In the genomic region with DNA sequence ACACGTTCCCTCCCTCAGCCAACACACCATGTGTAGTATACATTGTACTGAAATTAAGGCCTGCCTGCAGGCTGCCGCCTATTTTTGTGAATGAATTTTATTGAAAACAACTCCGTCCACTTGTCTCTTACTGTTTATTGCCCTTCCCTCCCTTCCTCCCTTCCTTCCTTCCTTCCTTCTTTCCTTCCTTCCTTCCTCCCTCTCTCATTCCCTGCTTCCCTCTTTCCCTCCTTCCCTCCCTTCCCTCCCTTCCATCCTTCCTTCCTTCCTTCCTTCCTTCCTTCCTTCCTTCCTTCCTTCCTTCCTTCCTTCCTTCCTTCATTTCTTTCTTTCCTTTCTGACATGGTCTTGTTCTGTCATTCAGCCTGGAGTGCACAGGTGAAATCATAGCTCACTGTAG, we compare ENCODE assay signal across 18 cellular contexts. TPM values are rescaled to one million over a fixed set of nuclear protein-coding genes. Genes with fewer than 3 reads are reported as not detected.
"Had no signal": no experiment of that assay in that cellular context is flagged by ENCODE, and none has a peak within 500 bp of the region (broad histone marks: within the 10 kb centered on the region; RNA-seq: fewer than 3 reads in every experiment).

No MANE protein-coding gene starts in this region.

- H3K27ac Mint-ChIP-seq: type B pancreatic cell had no signal

- ATAC-seq: activated T-cell treated with anti-CD3 and anti-CD28 coated beads, Interleukin-2, amount 50 U/mL, for 4 hours; left lobe of liver; pancreas had no signal

- H3K36me3 ChIP-seq: colonic mucosa, esophagus muscularis mucosa, pancreas, sigmoid colon, SJCRH30 had no signal

- H3K4me3 ChIP-seq: colonic mucosa, esophagus muscularis mucosa, hepatocyte, pancreas, sigmoid colon, SJCRH30 had no signal

- H3K27me3 ChIP-seq: colonic mucosa, hepatocyte, pancreas, sigmoid colon had no signal

- H3K4me1 ChIP-seq: colonic mucosa, pancreas, SJCRH30 had no signal

- H3K27ac ChIP-seq: colonic mucosa, esophagus muscularis mucosa, hepatocyte, pancreas, sigmoid colon, SJCRH30 had no signal

- H3K36me3 Mint-ChIP-seq: type B pancreatic cell had no signal

- H3K9me3 Mint-ChIP-seq: activated T-cell treated with anti-CD3 and anti-CD28 coated beads, Interleukin-2, amount 50 U/mL, for 4 hours; T-helper 2 cell treated with Interferon-gamma antibody and Interleukin-4, amounts not matched to agents 5 μg/mL and 100 μg/mL, for 36 hours; type B pancreatic cell had no signal

- DNase-seq: activated CD4-positive, alpha-beta T cell treated with anti-CD3 and anti-CD28 coated beads, Interleukin-2, amount 50 U/mL, for 1 hour; activated CD4-positive, CD25-positive, alpha-beta regulatory T cell; activated naive CD4-positive, alpha-beta T cell; activated T-cell treated with anti-CD3 and anti-CD28 coated beads, Interleukin-2, amount 50 U/mL, for 4 hours; colonic mucosa; pancreas; SJCRH30; stimulated activated CD4-positive, alpha-beta T cell treated with anti-CD3 and anti-CD28 coated beads, Interleukin-2, amount 100 ng/mL, for 24 hours; stimulated activated naive CD4-positive, alpha-beta T cell treated with Interleukin-2 at 50 U/mL for 16 hours had no signal

- H3K4me3 Mint-ChIP-seq: activated T-cell treated with anti-CD3 and anti-CD28 coated beads, Interleukin-2, amount 50 U/mL, for 4 hours; T-helper 2 cell treated with Interferon-gamma antibody and Interleukin-4, amounts not matched to agents 5 μg/mL and 100 μg/mL, for 36 hours; type B pancreatic cell had no signal

- H3K9me3 ChIP-seq: colonic mucosa, esophagus muscularis mucosa, pancreas, sigmoid colon, SJCRH30 had no signal

RNA-seq across cellular contexts. Expression of a gene that starts 2.3 kb away (rescaled TPM):
- total RNA-seq: lung microvascular endothelial cell, SJCRH30 had no signal

RNA-seq across cellular contexts. Expression of a gene that starts 45.1 kb away (rescaled TPM):
- total RNA-seq: activated T-cell treated with anti-CD3 and anti-CD28 coated beads, Interleukin-2, amount 50 U/mL, for 4 hours; cardiac septum; colonic mucosa; esophagus muscularis mucosa; glomerular endothelial cell; hepatocyte; left lobe of liver; lung microvascular endothelial cell; pancreas; sigmoid colon; SJCRH30 had no signal

RNA-seq across cellular contexts. Expression of a gene that starts 48.2 kb away (rescaled TPM):
- total RNA-seq: activated T-cell treated with anti-CD3 and anti-CD28 coated beads, Interleukin-2, amount 50 U/mL, for 4 hours; glomerular endothelial cell; hepatocyte; left lobe of liver; lung microvascular endothelial cell had no signal

RNA-seq across cellular contexts. Expression of a gene that starts 59.5 kb away (rescaled TPM):
- total RNA-seq: SJCRH30 had no signal
